8 cellular contexts compared by ENCODE assay signal in genomic region chr6:89944826-89945407, GRCh38. TPM values are rescaled to one million over a fixed set of nuclear protein-coding genes. Genes with fewer than 3 reads are reported as not detected.
A peak's percentile ranks its signal among the peaks of the same experiment; 100 is the strongest.
DNase-seq lines count a peak whose midpoint lies in the region; ATAC-seq and TF ChIP-seq lines count a peak whose summit lies in the region.

No MANE protein-coding gene starts in this region.

- peak overlapping the region; percentile 57 for H3K27ac Mint-ChIP-seq in activated naive CD4-positive, alpha-beta T cell treated with anti-CD3 and anti-CD28 coated beads, Interleukin-2, amount 10 ng/mL, durations not matched to agents 7 days and 5 days

- no peak overlapping the region for H3K4me3 Mint-ChIP-seq in activated naive CD4-positive, alpha-beta T cell treated with anti-CD3 and anti-CD28 coated beads, Interleukin-2, amount 10 ng/mL, durations not matched to agents 7 days and 5 days

- H3K36me3 ChIP-seq in OCI-LY7 (ENCODE audit: insufficient read depth, low read length): peaks cover 92% of the 10 kb centered on the region
- H3K36me3 ChIP-seq in thoracic aorta: no peaks in the 10 kb centered on the region
- H3K36me3 ChIP-seq in H7 (replicated peaks; ENCODE audit: control insufficient read depth, insufficient read depth, low read length): no peaks in the 10 kb centered on the region

- H3K27me3 ChIP-seq in thoracic aorta (replicated peaks; ENCODE audit: insufficient read depth) (no peaks in the 10 kb centered on the region), H7 (ENCODE audit: control insufficient read depth, insufficient read depth, low read length) (no peaks in the 10 kb centered on the region)

- peaks cover 17% of the 10 kb centered on the region; the same call in 1 of the 2 replicates for H3K79me2 ChIP-seq in OCI-LY7 (ENCODE audit: insufficient read depth, low read depth, low read length)

- H2AFZ ChIP-seq in OCI-LY7 (ENCODE audit: low read length): no peak overlapping the region

- no peaks in the 10 kb centered on the region for H4K20me1 ChIP-seq in OCI-LY7 (ENCODE audit: insufficient read depth, low read length)

- CTCF ChIA-PET in activated naive CD4-positive, alpha-beta T cell treated with anti-CD3 and anti-CD28 coated beads, Interleukin-2, amount 10 ng/mL, durations not matched to agents 7 days and 5 days (lab: Charles Lee): interaction anchor here (1.0 to 6.3 kb wide), 13 partner anchors 8 to 533 kb away, joined by 3 to 133 read pairs (median 4); no protein-coding TSS in a partner anchor
- CTCF ChIA-PET in OCI-LY7 (lab: Charles Lee; ENCODE audit: unreplicated experiment): no interaction called here

- H3K9me2 ChIP-seq in OCI-LY7 (ENCODE audit: insufficient read depth, low read length): no peaks in the 10 kb centered on the region

- no peaks in the 10 kb centered on the region for H3K9me3 Mint-ChIP-seq in activated naive CD4-positive, alpha-beta T cell treated with anti-CD3 and anti-CD28 coated beads, Interleukin-2, amount 10 ng/mL, durations not matched to agents 7 days and 5 days

- no TSS peak for BruUV-seq in OCI-LY7 (replicated peaks; lab: Mats Ljungman, UMichigan)

- no peaks in the 10 kb centered on the region for H3K9me3 ChIP-seq in OCI-LY7 (ENCODE audit: low read length)
- no peaks in the 10 kb centered on the region for H3K9me3 ChIP-seq in thoracic aorta

- DNase-seq in activated naive CD4-positive, alpha-beta T cell treated with anti-CD3 and anti-CD28 coated beads, Interleukin-2, amount 10 ng/mL, durations not matched to agents 7 days and 5 days: no peak
- no peak for DNase-seq in activated naive CD4-positive, alpha-beta T cell (lab: John Stamatoyannopoulos, UW)
- peak; percentile 27 for DNase-seq in OCI-LY7 (ENCODE audit: low spot score)
- peak; percentile 37 for DNase-seq in epithelial cell of esophagus (ENCODE audit: low read depth)
- DNase-seq in thoracic aorta (ENCODE audit: low spot score): no peak
- DNase-seq in H7: no peak
- DNase-seq in HK-2 (ENCODE audit: unreplicated experiment): no peak
- DNase-seq in nucleus accumbens (lab: John Stamatoyannopoulos, UW): no peak

- intact Hi-C loops in OCI-LY7 (cut with micrococcal nuclease; ENCODE audit: unreplicated experiment): loop anchor here (5.0 kb wide), 1 partner anchor 447 kb away; no protein-coding TSS in a partner anchor

- no peaks in the 10 kb centered on the region for H3K4me1 ChIP-seq in OCI-LY7 (ENCODE audit: insufficient read depth, low read length, poor library complexity, severe bottlenecking)
- peaks cover 5 to 23% of the 10 kb centered on the region in 2 donors for H3K4me1 ChIP-seq in thoracic aorta (ENCODE audit: control insufficient read depth in 1 of 2, low read depth in 2 of 2)

- H3K36me3 Mint-ChIP-seq in activated naive CD4-positive, alpha-beta T cell treated with anti-CD3 and anti-CD28 coated beads, Interleukin-2, amount 10 ng/mL, durations not matched to agents 7 days and 5 days: peaks cover 61% of the 10 kb centered on the region

- no peak overlapping the region for H3K4me2 ChIP-seq in OCI-LY7 (ENCODE audit: low read length)

- POLR2A ChIA-PET in OCI-LY7 (lab: Charles Lee): interaction anchor here (0.6 kb wide), 1 partner anchor 53 kb away, joined by 5 read pairs; no protein-coding TSS in a partner anchor

- H3K4me1 Mint-ChIP-seq in activated naive CD4-positive, alpha-beta T cell treated with anti-CD3 and anti-CD28 coated beads, Interleukin-2, amount 10 ng/mL, durations not matched to agents 7 days and 5 days: peaks cover 69% of the 10 kb centered on the region

- H3K27ac ChIP-seq in OCI-LY7 (ENCODE audit: low read depth, low read length, poor library complexity, severe bottlenecking) (no peak overlapping the region), thoracic aorta (no peak overlapping the region)

- TF ChIP-seq CTCF in OCI-LY7 (conservative IDR thresholded peaks at IDR 0.05; ENCODE audit: low read length) (peak; percentile 89), epithelial cell of esophagus (IDR thresholded peaks at IDR 0.05; ENCODE audit: insufficient read depth, low read depth, low read length, missing control alignments) (peak; percentile 42), thoracic aorta (IDR thresholded peaks at IDR 0.05) (peak; percentile 18)

- ATAC-seq in thoracic aorta (ENCODE audit: insufficient number of reproducible peaks, low FRiP score, low read depth): no peak

- H3K4me3 ChIP-seq in OCI-LY7 (ENCODE audit: low read depth, low read length, poor library complexity, severe bottlenecking): no peak overlapping the region
- no peak overlapping the region for H3K4me3 ChIP-seq in epithelial cell of esophagus (ENCODE audit: low read length)
- no peak overlapping the region for H3K4me3 ChIP-seq in thoracic aorta
- H3K4me3 ChIP-seq in H7 (ENCODE audit: insufficient read depth, low read depth, low read length): no peak overlapping the region

- H3K27me3 Mint-ChIP-seq in activated naive CD4-positive, alpha-beta T cell treated with anti-CD3 and anti-CD28 coated beads, Interleukin-2, amount 10 ng/mL, durations not matched to agents 7 days and 5 days: no peaks in the 10 kb centered on the region

RNA-seq across cellular contexts. Expression of gene GJA10, which starts 50.6 kb away (rescaled TPM):
- not detected in 2 replicates for total RNA-seq in OCI-LY7 (2014; rRNA removed; shearing (Covaris generic))
- total RNA-seq in OCI-LY7 (2022) (not detected in 2 replicates), thoracic aorta (not detected)
- total RNA-seq in H7 (2014; rRNA removed; shearing (Covaris generic)): 0.28 TPM in 1 of 2 replicates, not detected in the other

Comparison
In these comparisons a context has a peak if more than half of its experiments do, and no peak if none do; other contexts are left out.
1. DNase-seq: peak in OCI-LY7 (single experiment) and epithelial cell of esophagus (single experiment); none in activated naive CD4-positive, alpha-beta T cell treated with anti-CD3 and anti-CD28 coated beads, Interleukin-2, amount 10 ng/mL, durations not matched to agents 7 days and 5 days (single experiment), activated naive CD4-positive, alpha-beta T cell (0 of 4), thoracic aorta (single experiment), H7 (single experiment), HK-2 (single experiment) and nucleus accumbens (0 of 56).
2. CTCF ChIP-seq: peak in every context shown above with its lines; median percentile 89 in OCI-LY7; 42 in epithelial cell of esophagus; 18 in thoracic aorta.